ENCODE assay signal across 9 cellular contexts in the genomic region with DNA sequence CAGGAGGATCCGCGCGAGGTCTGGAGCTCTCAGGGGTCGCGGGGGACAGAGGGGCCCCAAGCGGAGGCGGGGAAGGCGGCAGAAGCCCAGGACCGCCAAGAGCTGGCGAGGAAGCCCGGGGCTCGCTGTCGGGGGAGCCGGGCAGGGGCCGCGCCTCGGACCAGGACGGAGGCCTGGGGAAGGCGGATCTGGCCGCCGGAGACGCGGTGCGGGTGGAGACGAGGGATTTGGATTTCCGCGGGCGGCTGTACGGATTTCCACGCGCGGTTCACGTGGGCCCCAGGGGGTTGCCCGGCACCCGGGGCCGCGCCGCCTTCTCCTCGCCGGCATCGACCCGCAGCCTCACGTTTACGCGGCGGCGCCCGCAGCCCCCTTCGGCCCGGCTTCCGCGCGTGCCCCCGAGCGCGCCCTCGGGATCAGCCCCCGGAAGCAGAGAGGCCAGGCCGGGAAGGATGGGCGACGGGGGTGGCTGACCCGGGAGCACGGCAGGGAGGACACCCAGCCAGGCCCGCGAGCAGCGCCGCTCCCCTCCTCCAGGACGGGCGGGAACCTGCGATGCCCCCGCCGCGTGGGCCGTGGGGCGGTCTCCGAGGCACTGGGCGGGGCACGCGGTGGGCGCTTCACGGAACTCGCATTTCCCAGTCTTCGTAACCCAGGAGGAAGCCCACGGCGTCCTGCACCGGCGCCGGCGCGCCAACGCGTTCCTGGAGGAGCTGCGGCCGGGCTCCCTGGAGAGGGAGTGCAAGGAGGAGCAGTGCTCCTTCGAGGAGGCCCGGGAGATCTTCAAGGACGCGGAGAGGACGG. TPM values are rescaled to one million over a fixed set of nuclear protein-coding genes. Genes with fewer than 3 reads are reported as not detected.
A peak's percentile ranks its signal among the peaks of the same experiment; 100 is the strongest.
DNase-seq lines count a peak whose midpoint lies in the region; ATAC-seq and TF ChIP-seq lines count a peak whose summit lies in the region.
"Had no signal": no experiment of that assay in that cellular context is flagged by ENCODE, and none has a peak within 500 bp of the region (broad histone marks: within the 10 kb centered on the region; RNA-seq: fewer than 3 reads in every experiment).

No MANE protein-coding gene starts in this region.

- CTCF ChIA-PET in activated CD4-positive, alpha-beta memory T cell treated with anti-CD3 and anti-CD28 coated beads for 36 hours (lab: Charles Lee) = no interaction called here
- CTCF ChIA-PET in activated CD4-positive, alpha-beta memory T cell treated with anti-CD3 and anti-CD28 coated beads, Interleukin-2, amount 10 ng/mL, durations not matched to agents 7 days and 5 days (lab: Charles Lee) = no interaction called here

- H3K27ac ChIP-seq in upper lobe of left lung = no peak overlapping the region

- peaks cover 3% of the 10 kb centered on the region for H3K27me3 Mint-ChIP-seq in activated CD4-positive, alpha-beta memory T cell treated with anti-CD3 and anti-CD28 coated beads for 36 hours
- H3K27me3 Mint-ChIP-seq in activated CD4-positive, alpha-beta memory T cell treated with anti-CD3 and anti-CD28 coated beads, Interleukin-2, amount 10 ng/mL, durations not matched to agents 7 days and 5 days = peaks cover 6% of the 10 kb centered on the region
- no peaks in the 10 kb centered on the region for H3K27me3 Mint-ChIP-seq in effector memory CD8-positive, alpha-beta T cell
- no peaks in the 10 kb centered on the region for H3K27me3 Mint-ChIP-seq in natural killer cell (ENCODE audit: low read depth in 2 of 2)

- TF ChIP-seq CTCF in natural killer cell (IDR thresholded peaks at IDR 0.05) = no peak
- no peak for TF ChIP-seq CTCF in upper lobe of left lung (IDR thresholded peaks at IDR 0.05)
- TF ChIP-seq CTCF in GM13976 (IDR thresholded peaks at IDR 0.05; ENCODE audit: borderline replicate concordance, control extremely low read depth, extremely low read depth, insufficient read depth, missing control alignments) = no peak

- peak overlapping the region; percentile 32 for H3K4me3 Mint-ChIP-seq in activated CD4-positive, alpha-beta memory T cell treated with anti-CD3 and anti-CD28 coated beads for 36 hours
- no peak overlapping the region for H3K4me3 Mint-ChIP-seq in activated CD4-positive, alpha-beta memory T cell treated with anti-CD3 and anti-CD28 coated beads, Interleukin-2, amount 10 ng/mL, durations not matched to agents 7 days and 5 days
- H3K4me3 Mint-ChIP-seq in effector memory CD8-positive, alpha-beta T cell = peak overlapping the region; percentile 66 to 74
- H3K4me3 Mint-ChIP-seq in natural killer cell = peak overlapping the region; percentile 78

- 0 to 6% methylated on average over 17 to 59 of the region's 99 CpGs for WGBS in upper lobe of left lung, 2 donors

- no peak for TF ChIP-seq POLR2A in upper lobe of left lung (IDR thresholded peaks at IDR 0.05)

- H3K36me3 ChIP-seq in upper lobe of left lung = no peaks in the 10 kb centered on the region

- no peaks in the 10 kb centered on the region for H3K36me3 Mint-ChIP-seq in activated CD4-positive, alpha-beta memory T cell treated with anti-CD3 and anti-CD28 coated beads for 36 hours
- no peaks in the 10 kb centered on the region for H3K36me3 Mint-ChIP-seq in activated CD4-positive, alpha-beta memory T cell treated with anti-CD3 and anti-CD28 coated beads, Interleukin-2, amount 10 ng/mL, durations not matched to agents 7 days and 5 days (ENCODE audit: low read depth)
- H3K36me3 Mint-ChIP-seq in effector memory CD8-positive, alpha-beta T cell (ENCODE audit: insufficient read depth) = peaks cover 3% of the 10 kb centered on the region
- no peaks in the 10 kb centered on the region for H3K36me3 Mint-ChIP-seq in natural killer cell

- POLR2A ChIA-PET in activated CD4-positive, alpha-beta memory T cell treated with anti-CD3 and anti-CD28 coated beads for 36 hours (lab: Charles Lee) = no interaction called here
- POLR2A ChIA-PET in activated CD4-positive, alpha-beta memory T cell treated with anti-CD3 and anti-CD28 coated beads, Interleukin-2, amount 10 ng/mL, durations not matched to agents 7 days and 5 days (lab: Charles Lee) = no interaction called here

- DNase-seq in activated CD4-positive, alpha-beta memory T cell treated with anti-CD3 and anti-CD28 coated beads for 36 hours = peak; percentile 36
- DNase-seq in activated CD4-positive, alpha-beta memory T cell treated with anti-CD3 and anti-CD28 coated beads, Interleukin-2, amount 10 ng/mL, durations not matched to agents 7 days and 5 days = no peak
- DNase-seq in effector memory CD8-positive, alpha-beta T cell = peak in 1 of 3 experiments; percentile 17
- no peak for DNase-seq in natural killer cell
- DNase-seq in upper lobe of left lung = peak in 1 of 2 donors; percentile 88
- DNase-seq in NCI-H2029 treated with DMSO at 0.1 percent for 48 hours (lab: John Stamatoyannopoulos, UW) = no peak
- no peak for DNase-seq in GM13976 (ENCODE audit: low spot score)
- no peak for DNase-seq in HK-2 (ENCODE audit: unreplicated experiment)

- TF ChIP-seq EP300 in upper lobe of left lung (IDR thresholded peaks at IDR 0.05) = no peak

- no peak overlapping the region for H3K27ac Mint-ChIP-seq in activated CD4-positive, alpha-beta memory T cell treated with anti-CD3 and anti-CD28 coated beads for 36 hours
- H3K27ac Mint-ChIP-seq in activated CD4-positive, alpha-beta memory T cell treated with anti-CD3 and anti-CD28 coated beads, Interleukin-2, amount 10 ng/mL, durations not matched to agents 7 days and 5 days = no peak overlapping the region
- no peak overlapping the region for H3K27ac Mint-ChIP-seq in effector memory CD8-positive, alpha-beta T cell
- no peak overlapping the region for H3K27ac Mint-ChIP-seq in natural killer cell

- H3K4me3 ChIP-seq in upper lobe of left lung = peak overlapping the region in 3 of 4 donors; percentile 36 to 55 (median 48)

- in situ Hi-C loops in GM13976 (cut with MboI; ENCODE audit: low sequenced_read_pairs, unreplicated experiment) = no loop called here

- intact Hi-C loops in activated CD4-positive, alpha-beta memory T cell treated with anti-CD3 and anti-CD28 coated beads for 36 hours (cut with micrococcal nuclease) = no loop called here
- intact Hi-C loops in natural killer cell (cut with micrococcal nuclease) = no loop called here

- peak; percentile 74 for ATAC-seq in effector memory CD8-positive, alpha-beta T cell (replicated peaks)
- ATAC-seq in natural killer cell (peak; percentile 21 to 69 (median 47)), upper lobe of left lung (ENCODE audit: low FRiP score in 2 of 2) (peak in 1 of 2 donors; percentile 64)

- no peaks in the 10 kb centered on the region for H3K9me3 ChIP-seq in upper lobe of left lung

- peaks cover 0 to 19% (median 16%) of the 10 kb centered on the region in 4 donors for H3K27me3 ChIP-seq in upper lobe of left lung

- H3K4me1 ChIP-seq in upper lobe of left lung = peaks cover 13 to 23% (median 18%) of the 10 kb centered on the region in 4 donors

- no peaks in the 10 kb centered on the region for H3K9me3 Mint-ChIP-seq in activated CD4-positive, alpha-beta memory T cell treated with anti-CD3 and anti-CD28 coated beads for 36 hours
- no peaks in the 10 kb centered on the region for H3K9me3 Mint-ChIP-seq in activated CD4-positive, alpha-beta memory T cell treated with anti-CD3 and anti-CD28 coated beads, Interleukin-2, amount 10 ng/mL, durations not matched to agents 7 days and 5 days
- no peaks in the 10 kb centered on the region for H3K9me3 Mint-ChIP-seq in effector memory CD8-positive, alpha-beta T cell
- no peaks in the 10 kb centered on the region for H3K9me3 Mint-ChIP-seq in natural killer cell

- peaks cover 2% of the 10 kb centered on the region for H3K4me1 Mint-ChIP-seq in activated CD4-positive, alpha-beta memory T cell treated with anti-CD3 and anti-CD28 coated beads for 36 hours (ENCODE audit: low read depth)
- H3K4me1 Mint-ChIP-seq in activated CD4-positive, alpha-beta memory T cell treated with anti-CD3 and anti-CD28 coated beads, Interleukin-2, amount 10 ng/mL, durations not matched to agents 7 days and 5 days = no peaks in the 10 kb centered on the region
- H3K4me1 Mint-ChIP-seq in effector memory CD8-positive, alpha-beta T cell (ENCODE audit: low read depth in 2 of 2) = peaks cover 0 to 2% of the 10 kb centered on the region in 2 donors
- no peaks in the 10 kb centered on the region for H3K4me1 Mint-ChIP-seq in natural killer cell

RNA-seq across cellular contexts. Expression of a gene that starts 4.7 kb away (rescaled TPM):
- total RNA-seq in activated CD4-positive, alpha-beta memory T cell treated with anti-CD3 and anti-CD28 coated beads for 36 hours = under 1 TPM; 0.29 to 0.56 TPM
- not detected for total RNA-seq in activated CD4-positive, alpha-beta memory T cell treated with anti-CD3 and anti-CD28 coated beads, Interleukin-2, amount 10 ng/mL, durations not matched to agents 7 days and 5 days
- total RNA-seq in natural killer cell (under 1 TPM in 2 of 3 donors, not detected in 1; 0.25 to 0.91 TPM), upper lobe of left lung (under 1 TPM in 1 of 6 donors, not detected in 5; 0.20 TPM)
- total RNA-seq: OCI-LY7 had no signal

RNA-seq across cellular contexts. Expression of a gene that starts 12.3 kb away (rescaled TPM):
- total RNA-seq in activated CD4-positive, alpha-beta memory T cell treated with anti-CD3 and anti-CD28 coated beads for 36 hours = not detected
- not detected for total RNA-seq in activated CD4-positive, alpha-beta memory T cell treated with anti-CD3 and anti-CD28 coated beads, Interleukin-2, amount 10 ng/mL, durations not matched to agents 7 days and 5 days
- not detected for total RNA-seq in natural killer cell
- total RNA-seq in upper lobe of left lung = 10 to 100 TPM in 3 of 6 donors, 1 to 10 TPM in 3; 5.3 to 25.0 (median 8.8) TPM
- total RNA-seq: OCI-LY7 had no signal

RNA-seq across cellular contexts. Expression of a gene that starts 48.2 kb away (rescaled TPM):
- total RNA-seq in activated CD4-positive, alpha-beta memory T cell treated with anti-CD3 and anti-CD28 coated beads for 36 hours = not detected
- not detected for total RNA-seq in activated CD4-positive, alpha-beta memory T cell treated with anti-CD3 and anti-CD28 coated beads, Interleukin-2, amount 10 ng/mL, durations not matched to agents 7 days and 5 days
- total RNA-seq in natural killer cell = under 1 TPM in 1 of 3 donors, not detected in 2; 0.82 TPM
- not detected for total RNA-seq in upper lobe of left lung
- total RNA-seq: OCI-LY7 had no signal

Comparison
In these comparisons a context has a peak if more than half of its experiments do, and no peak if none do; other contexts are left out.
1. RNA of a gene that starts 12.3 kb away (total RNA-seq): 5.3 to 25.0 TPM in upper lobe of left lung; not detected in activated CD4-positive, alpha-beta memory T cell treated with anti-CD3 and anti-CD28 coated beads for 36 hours, not detected in activated CD4-positive, alpha-beta memory T cell treated with anti-CD3 and anti-CD28 coated beads, Interleukin-2, amount 10 ng/mL, durations not matched to agents 7 days and 5 days and not detected in natural killer cell; every median in the first group is over 4 times any median in the second.